In the genomic region with DNA sequence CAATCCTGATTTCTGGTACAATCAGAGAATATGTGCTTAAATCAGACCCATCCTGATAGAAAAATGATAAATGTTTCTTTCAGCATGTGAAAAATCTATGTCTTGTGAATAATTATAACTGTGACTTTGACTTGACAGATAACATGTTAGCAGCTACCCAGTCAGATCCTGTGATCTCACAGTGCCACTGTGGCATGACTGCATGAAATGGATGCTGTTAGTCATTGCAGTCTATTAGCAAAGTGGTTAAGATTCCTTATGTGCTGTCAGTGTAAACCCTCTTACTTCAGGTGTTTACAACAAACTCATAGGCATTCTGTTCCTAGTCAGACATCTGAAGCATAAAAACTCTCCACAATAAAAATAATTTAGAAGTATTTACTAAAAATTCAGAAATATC, we compare ENCODE assay signal across 13 cellular contexts.
A peak's percentile ranks its signal among the peaks of the same experiment; 100 is the strongest.
DNase-seq lines count a peak whose midpoint lies in the region; ATAC-seq and TF ChIP-seq lines count a peak whose summit lies in the region.
"Had no signal": no experiment of that assay in that cellular context is flagged by ENCODE, and none has a peak within 500 bp of the region (broad histone marks: within the 10 kb centered on the region; RNA-seq: fewer than 3 reads in every experiment).

No MANE protein-coding gene starts in this region.

- H3K27me3 Mint-ChIP-seq in natural killer cell (ENCODE audit: low read depth in 2 of 2): no peaks in the 10 kb centered on the region
- H3K27me3 Mint-ChIP-seq: activated CD4-positive, alpha-beta T cell treated with anti-CD3 and anti-CD28 coated beads, Interleukin-2, amount 10 ng/mL, durations not matched to agents 7 days and 5 days had no signal

- POLR2A ChIA-PET in AG04449 (lab: Yijun Ruan, JAX): no interaction called here

- intact Hi-C loops in natural killer cell (cut with micrococcal nuclease): no loop called here

- H3K27ac Mint-ChIP-seq in natural killer cell: no peak overlapping the region
- H3K27ac Mint-ChIP-seq: activated CD4-positive, alpha-beta T cell treated with anti-CD3 and anti-CD28 coated beads, Interleukin-2, amount 10 ng/mL, durations not matched to agents 7 days and 5 days had no signal

- DNase-seq in AG04449 (ENCODE audit: low read depth, low spot score): peak; percentile 33
- DNase-seq in MG63: peak; percentile 45
- DNase-seq in fibroblast of mammary gland (ENCODE audit: low read depth): peak; percentile 78
- no peak for DNase-seq in natural killer cell
- DNase-seq in D341Med (ENCODE audit: low spot score): no peak
- DNase-seq in NCI-H2029 (lab: John Stamatoyannopoulos, UW): no peak
- no peak for DNase-seq in NCI-H2171 (lab: John Stamatoyannopoulos, UW)
- DNase-seq: activated CD4-positive, alpha-beta T cell treated with anti-CD3 and anti-CD28 coated beads, Interleukin-2, amount 10 ng/mL, durations not matched to agents 7 days and 5 days; lower lobe of right lung; upper lobe of left lung had no signal

- CTCF ChIA-PET in AG04449 (lab: Yijun Ruan, JAX): interaction anchor here (1.2 kb wide), 1 partner anchor 1134 kb away, joined by 4 read pairs; no protein-coding TSS in a partner anchor

- no peaks in the 10 kb centered on the region for H3K27me3 ChIP-seq in MG63
- H3K27me3 ChIP-seq: BLaER1 treated with 17β-estradiol and CSF1 and Interleukin-3, amounts not matched to agents 10 nM and 100 nM; upper lobe of left lung had no signal

- ATAC-seq in GM21390 (IDR thresholded peaks at IDR 0.05; ENCODE audit: unreplicated experiment): peak; percentile 39
- no peak for ATAC-seq in natural killer cell
- ATAC-seq: lower lobe of right lung had no signal

- H3K4me3 ChIP-seq in AG04449 (ENCODE audit: low read depth, low read length) (no peak overlapping the region), MG63 (no peak overlapping the region), fibroblast of mammary gland (ENCODE audit: control insufficient read depth, low read depth, low read length) (no peak overlapping the region)
- H3K4me3 ChIP-seq: BLaER1 treated with 17β-estradiol and CSF1 and Interleukin-3, amounts not matched to agents 10 nM and 100 nM; lower lobe of right lung; SK-N-MC; upper lobe of left lung had no signal

- H3K9me3 ChIP-seq in MG63: no peaks in the 10 kb centered on the region
- H3K9me3 ChIP-seq: BLaER1 treated with 17β-estradiol and CSF1 and Interleukin-3, amounts not matched to agents 10 nM and 100 nM; lower lobe of right lung; upper lobe of left lung had no signal

- no peaks in the 10 kb centered on the region for H3K36me3 Mint-ChIP-seq in natural killer cell

- TF ChIP-seq CTCF in AG04449 (IDR thresholded peaks at IDR 0.05; ENCODE audit: insufficient read depth, low read length, missing control alignments) (no peak), fibroblast of mammary gland (conservative IDR thresholded peaks at IDR 0.05; ENCODE audit: control insufficient read depth, insufficient read depth, low read depth, low read length) (no peak), natural killer cell (IDR thresholded peaks at IDR 0.05) (no peak)

- H3K9me3 Mint-ChIP-seq in natural killer cell: peaks cover 2 to 12% of the 10 kb centered on the region in 2 donors
- H3K9me3 Mint-ChIP-seq: activated CD4-positive, alpha-beta T cell treated with anti-CD3 and anti-CD28 coated beads, Interleukin-2, amount 10 ng/mL, durations not matched to agents 7 days and 5 days had no signal

- no peaks in the 10 kb centered on the region for H3K36me3 ChIP-seq in MG63
- H3K36me3 ChIP-seq: BLaER1 treated with 17β-estradiol and CSF1 and Interleukin-3, amounts not matched to agents 10 nM and 100 nM; lower lobe of right lung; upper lobe of left lung had no signal

- H3K4me3 Mint-ChIP-seq in natural killer cell: no peak overlapping the region
- H3K4me3 Mint-ChIP-seq: activated CD4-positive, alpha-beta T cell treated with anti-CD3 and anti-CD28 coated beads, Interleukin-2, amount 10 ng/mL, durations not matched to agents 7 days and 5 days had no signal

- no peaks in the 10 kb centered on the region for H3K4me1 Mint-ChIP-seq in natural killer cell
- H3K4me1 Mint-ChIP-seq: activated CD4-positive, alpha-beta T cell treated with anti-CD3 and anti-CD28 coated beads, Interleukin-2, amount 10 ng/mL, durations not matched to agents 7 days and 5 days had no signal

Comparison
In these comparisons a context has a peak if more than half of its experiments do, and no peak if none do; other contexts are left out.
1. DNase-seq: peak in AG04449 (single experiment), MG63 (single experiment) and fibroblast of mammary gland (single experiment); none in natural killer cell (single experiment), D341Med (single experiment), NCI-H2029 (single experiment) and NCI-H2171 (single experiment).